ENCODE assay signal across 8 cellular contexts in genomic region chr11:308037-308708, GRCh38. TPM values are rescaled to one million over a fixed set of nuclear protein-coding genes. Genes with fewer than 3 reads are reported as not detected.
DNase-seq lines count a peak whose midpoint lies in the region; ATAC-seq, FAIRE-seq and TF ChIP-seq lines count a peak whose summit lies in the region.
"Not testable (repeated sequence)": the region's sequence is repeated elsewhere in the genome, so short reads cannot be mapped to it uniquely, and the experiment has no call there.

No MANE protein-coding gene starts in this region.

- TF ChIP-seq POLR2A in transverse colon (IDR thresholded peaks at IDR 0.05), result peak; percentile 60

- H3K36me3 Mint-ChIP-seq in activated T-cell treated with anti-CD3 and anti-CD28 coated beads, Interleukin-2, amount 50 U/mL, for 72 hours (ENCODE audit: insufficient read depth in 2 of 2), result peaks cover 10 to 14% of the 10 kb centered on the region in 2 donors

- intact Hi-C loops in pancreas (cut with DNase I), result loop anchor here in 2 of 3 donors (5.0 to 10.0 kb wide), 2 partner anchors 44 to 47 kb away; no protein-coding TSS in a partner anchor
- intact Hi-C loops in transverse colon (cut with DNase I; ENCODE audit: low total_unique reads), result loop anchor here (5.0 kb wide), 1 partner anchor 49 kb away; no protein-coding TSS in a partner anchor

- TF ChIP-seq EP300 in transverse colon (IDR thresholded peaks at IDR 0.05; ENCODE audit: low read depth), result peak; percentile 60

- H3K9me3 ChIP-seq in pancreas, transverse colon: not testable (repeated sequence)

- peak overlapping the region in 2 of 4 donors; percentile 18 to 49 for H3K4me3 ChIP-seq in pancreas
- H3K4me3 ChIP-seq in transverse colon, result peak overlapping the region; percentile 14 to 50 (median 29)

- 26 to 32% methylated on average over 19 to 20 of the region's 20 CpGs for WGBS in pancreas, 2 donors
- 3 to 4% methylated on average over 4 to 10 of the region's 20 CpGs for WGBS in transverse colon (ENCODE audit: low coverage in 1 of 2), 2 donors

- FAIRE-seq in pancreas (lab: Jason Lieb, UNC), result not testable (repeated sequence)

- H3K27me3 ChIP-seq in pancreas, transverse colon: not testable (repeated sequence)

- in situ Hi-C loops in transverse colon (cut with MboI; ENCODE audit: low pct_ligation_motif_present in 1 of 4, low pct_unique_long_range_greater_than_20kb in 1 of 4, low sequenced_read_pairs in 3 of 4), result loop anchor here in 1 of 4 donors (5.0 kb wide), 1 partner anchor 59 kb away; the partner anchor contains the start of gene B4GALNT4

- not testable (repeated sequence) for H3K9me3 Mint-ChIP-seq in activated T-cell treated with anti-CD3 and anti-CD28 coated beads, Interleukin-2, amount 50 U/mL, for 72 hours

- H3K27me3 Mint-ChIP-seq in activated T-cell treated with anti-CD3 and anti-CD28 coated beads, Interleukin-2, amount 50 U/mL, for 72 hours (ENCODE audit: low read depth), result not testable (repeated sequence)

- DNase-seq in ELR (ENCODE audit: low read depth), result peak; percentile 66
- DNase-seq in HuH-7 (ENCODE audit: low spot score), result peak; percentile 59
- peak; percentile 86 for DNase-seq in RKO (ENCODE audit: low spot score)
- peak; percentile 60 to 70 for DNase-seq in activated T-cell treated with anti-CD3 and anti-CD28 coated beads, Interleukin-2, amount 50 U/mL, for 72 hours
- DNase-seq in ecto neural progenitor cell (ENCODE audit: low spot score), result peak; percentile 80
- peak; percentile 81 for DNase-seq in iris pigment epithelial cell (ENCODE audit: low read depth)
- DNase-seq in pancreas, result peak; percentile 45 to 66 (median 56)
- peak; percentile 75 for DNase-seq in transverse colon

- H3K27ac Mint-ChIP-seq in activated T-cell treated with anti-CD3 and anti-CD28 coated beads, Interleukin-2, amount 50 U/mL, for 72 hours, result peak overlapping the region; percentile 86

- TF ChIP-seq CTCF in pancreas (IDR thresholded peaks at IDR 0.05); transverse colon (IDR thresholded peaks at IDR 0.05): not testable (repeated sequence)

- not testable (repeated sequence) for H3K4me1 ChIP-seq in pancreas
- peaks cover 17 to 39% (median 22%) of the 10 kb centered on the region in 4 donors for H3K4me1 ChIP-seq in transverse colon

- peak overlapping the region; percentile 90 to 91 for H3K4me3 Mint-ChIP-seq in activated T-cell treated with anti-CD3 and anti-CD28 coated beads, Interleukin-2, amount 50 U/mL, for 72 hours

- H3K36me3 ChIP-seq in pancreas, transverse colon: not testable (repeated sequence)

- ATAC-seq in activated T-cell treated with anti-CD3 and anti-CD28 coated beads, Interleukin-2, amount 50 U/mL, for 72 hours (replicated peaks in 1 of 2), result peak; percentile 52 to 54
- ATAC-seq in pancreas, result peak; percentile 10 to 66 (median 48)

- H3K4me1 Mint-ChIP-seq in activated T-cell treated with anti-CD3 and anti-CD28 coated beads, Interleukin-2, amount 50 U/mL, for 72 hours (ENCODE audit: low read depth), result peaks cover 57% of the 10 kb centered on the region

- H3K27ac ChIP-seq in pancreas (peak overlapping the region; percentile 55 to 84 (median 70)), transverse colon (peak overlapping the region; percentile 69 to 89 (median 78))

RNA-seq across cellular contexts. Expression of gene IFITM2, which starts 0.6 kb away (rescaled TPM):
- 100 to 1,000 TPM; 542 to 639 TPM for total RNA-seq in activated T-cell treated with anti-CD3 and anti-CD28 coated beads, Interleukin-2, amount 50 U/mL, for 72 hours
- total RNA-seq in pancreas, result 100 to 1,000 TPM in 2 of 6 donors, 10 to 100 TPM in 4; 32.1 to 120 (median 63.6) TPM
- 100 to 1,000 TPM; 169 to 182 TPM for polyA plus RNA-seq in pancreas
- total RNA-seq in transverse colon, result 10 to 100 TPM; 19.1 to 78.6 (median 49.8) TPM

RNA-seq across cellular contexts. Expression of gene IFITM1, which starts 5.7 kb away (rescaled TPM):
- total RNA-seq in activated T-cell treated with anti-CD3 and anti-CD28 coated beads, Interleukin-2, amount 50 U/mL, for 72 hours, result 100 to 1,000 TPM; 306 to 384 TPM
- total RNA-seq in pancreas (10 to 100 TPM in 5 of 6 donors, 1 to 10 TPM in 1; 10.0 to 45.2 (median 18.9) TPM), transverse colon (100 to 1,000 TPM in 1 of 4 donors, 10 to 100 TPM in 3; 19.9 to 109 (median 60.5) TPM)
- 10 to 100 TPM; 40.7 to 54.5 TPM for polyA plus RNA-seq in pancreas

RNA-seq across cellular contexts. Expression of gene IFITM5, which starts 8.8 kb away (rescaled TPM):
- not detected for total RNA-seq in activated T-cell treated with anti-CD3 and anti-CD28 coated beads, Interleukin-2, amount 50 U/mL, for 72 hours
- not detected for total RNA-seq in pancreas
- polyA plus RNA-seq in pancreas, result 1 to 10 TPM in 1 of 2 donors, under 1 TPM in 1; 0.56 to 1.2 TPM
- total RNA-seq in transverse colon, result not detected

RNA-seq across cellular contexts. Expression of gene IFITM3, which starts 12.5 kb away (rescaled TPM):
- 10 to 100 TPM; 24.4 to 75.8 TPM for total RNA-seq in activated T-cell treated with anti-CD3 and anti-CD28 coated beads, Interleukin-2, amount 50 U/mL, for 72 hours
- total RNA-seq in pancreas, result 100 to 1,000 TPM in 4 of 6 donors, 10 to 100 TPM in 2; 86.4 to 292 (median 135) TPM
- 100 to 1,000 TPM; 300 to 429 TPM for polyA plus RNA-seq in pancreas
- total RNA-seq in transverse colon, result 100 to 1,000 TPM in 3 of 4 donors, 10 to 100 TPM in 1; 88.2 to 139 (median 123) TPM

RNA-seq across cellular contexts. Expression of gene PGGHG, which starts 19.2 kb away (rescaled TPM):
- total RNA-seq in activated T-cell treated with anti-CD3 and anti-CD28 coated beads, Interleukin-2, amount 50 U/mL, for 72 hours, result 100 to 1,000 TPM; 161 to 273 TPM
- total RNA-seq in pancreas (100 to 1,000 TPM in 4 of 6 donors, 10 to 100 TPM in 1, 1 to 10 TPM in 1; 8.9 to 534 (median 198) TPM), transverse colon (100 to 1,000 TPM in 1 of 4 donors, 10 to 100 TPM in 3; 15.4 to 117 (median 30.8) TPM)
- polyA plus RNA-seq in pancreas, result 1,000 to 10,000 TPM; 1,516 to 4,700 TPM

Comparison
In these comparisons a context has a peak if more than half of its experiments do, and no peak if none do; other contexts are left out.
1. RNA of gene IFITM2, which starts 0.6 kb away (total RNA-seq): 542 to 639 TPM in activated T-cell treated with anti-CD3 and anti-CD28 coated beads, Interleukin-2, amount 50 U/mL, for 72 hours; 32.1 to 120 TPM in pancreas and 19.1 to 78.6 TPM in transverse colon; every median in the first group is over 4 times any median in the second.
2. Peak in every context shown above with its lines, with median percentiles within 50 percentile points of each other: DNase-seq.